Comparison of ENCODE assay signal across 8 cellular contexts in the genomic region with DNA sequence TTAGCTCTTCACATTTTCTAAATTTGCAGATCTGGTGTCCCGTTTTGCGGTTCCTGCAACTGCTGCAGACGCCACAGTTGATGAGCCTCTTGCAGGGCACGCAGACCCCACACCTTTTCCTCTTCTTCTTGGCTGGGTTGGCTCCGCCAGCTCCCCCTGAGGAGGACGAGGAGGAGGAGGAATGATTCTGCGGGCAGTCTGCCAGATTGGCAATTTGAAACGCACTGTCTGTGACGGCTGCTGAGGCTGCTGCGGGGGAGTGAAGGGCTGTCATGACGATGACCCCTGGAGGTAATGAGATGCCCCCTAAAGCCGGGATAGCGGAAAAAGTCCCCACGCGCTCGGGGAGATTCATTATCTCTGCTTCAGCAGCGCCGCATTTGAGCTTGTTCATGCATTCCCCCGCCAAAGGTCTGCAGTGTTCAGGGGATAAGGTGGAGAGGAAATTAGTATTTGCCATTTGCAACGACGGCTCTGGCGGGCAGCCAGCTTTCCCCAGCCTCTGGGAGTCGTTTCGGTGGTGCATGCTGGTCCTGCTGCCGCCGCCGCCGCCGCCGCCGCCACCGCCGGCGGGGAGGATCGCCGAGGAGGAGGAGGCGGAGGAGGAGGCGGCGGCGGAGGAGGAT. TPM values are rescaled to one million over a fixed set of nuclear protein-coding genes. Genes with fewer than 3 reads are reported as not detected.
DNase-seq lines count a peak whose midpoint lies in the region; ATAC-seq lines count a peak whose summit lies in the region.

No MANE protein-coding gene starts in this region.

- peak overlapping the region; percentile 67 for H3K4me3 Mint-ChIP-seq in activated CD4-positive, alpha-beta memory T cell treated with anti-CD3 and anti-CD28 coated beads for 36 hours
- H3K4me3 Mint-ChIP-seq in effector memory CD8-positive, alpha-beta T cell: peak overlapping the region; percentile 83 to 85
- peak overlapping the region; percentile 86 for H3K4me3 Mint-ChIP-seq in memory B cell
- peak overlapping the region; percentile 73 for H3K4me3 Mint-ChIP-seq in stimulated activated memory B cell treated with anti-CD40 and anti-IgM and Interleukin-4, amounts not matched to agents 10 μg/mL and 1 μg/mL and 100 μg/mL, for 72 hours

- H3K9me3 Mint-ChIP-seq in activated CD4-positive, alpha-beta memory T cell treated with anti-CD3 and anti-CD28 coated beads for 36 hours: no peaks in the 10 kb centered on the region
- peaks cover 0 to 2% of the 10 kb centered on the region in 2 donors for H3K9me3 Mint-ChIP-seq in effector memory CD8-positive, alpha-beta T cell
- no peaks in the 10 kb centered on the region for H3K9me3 Mint-ChIP-seq in memory B cell
- H3K9me3 Mint-ChIP-seq in stimulated activated memory B cell treated with anti-CD40 and anti-IgM and Interleukin-4, amounts not matched to agents 10 μg/mL and 1 μg/mL and 100 μg/mL, for 72 hours: no peaks in the 10 kb centered on the region

- H3K27ac Mint-ChIP-seq in activated CD4-positive, alpha-beta memory T cell treated with anti-CD3 and anti-CD28 coated beads for 36 hours: no peak overlapping the region
- peak overlapping the region; percentile 64 to 84 for H3K27ac Mint-ChIP-seq in effector memory CD8-positive, alpha-beta T cell
- no peak overlapping the region for H3K27ac Mint-ChIP-seq in memory B cell
- H3K27ac Mint-ChIP-seq in stimulated activated memory B cell treated with anti-CD40 and anti-IgM and Interleukin-4, amounts not matched to agents 10 μg/mL and 1 μg/mL and 100 μg/mL, for 72 hours: peak overlapping the region; percentile 38

- peaks cover 41% of the 10 kb centered on the region for H3K4me1 Mint-ChIP-seq in activated CD4-positive, alpha-beta memory T cell treated with anti-CD3 and anti-CD28 coated beads for 36 hours (ENCODE audit: low read depth)
- H3K4me1 Mint-ChIP-seq in effector memory CD8-positive, alpha-beta T cell (ENCODE audit: low read depth in 2 of 2): peaks cover 25 to 34% of the 10 kb centered on the region in 2 donors
- H3K4me1 Mint-ChIP-seq in memory B cell: peaks cover 17% of the 10 kb centered on the region
- H3K4me1 Mint-ChIP-seq in stimulated activated memory B cell treated with anti-CD40 and anti-IgM and Interleukin-4, amounts not matched to agents 10 μg/mL and 1 μg/mL and 100 μg/mL, for 72 hours: peaks cover 51% of the 10 kb centered on the region

- intact Hi-C loops in activated CD4-positive, alpha-beta memory T cell treated with anti-CD3 and anti-CD28 coated beads for 36 hours (cut with micrococcal nuclease): loop anchor here (5.0 kb wide), 2 partner anchors 571 to 981 kb away; partner anchors contain the start of gene PPA2

- DNase-seq in AG20443 (ENCODE audit: low spot score): peak; percentile 53
- DNase-seq in NCI-H524 (lab: John Stamatoyannopoulos, UW): peak; percentile 51 to 65
- peak; percentile 51 for DNase-seq in activated CD4-positive, alpha-beta memory T cell treated with anti-CD3 and anti-CD28 coated beads for 36 hours
- peak; percentile 27 to 60 (median 44) for DNase-seq in effector memory CD8-positive, alpha-beta T cell
- peak; percentile 11 to 16 for DNase-seq in memory B cell (ENCODE audit: low spot score in 2 of 2)

- H3K27me3 Mint-ChIP-seq in activated CD4-positive, alpha-beta memory T cell treated with anti-CD3 and anti-CD28 coated beads for 36 hours: peaks cover 52% of the 10 kb centered on the region
- H3K27me3 Mint-ChIP-seq in effector memory CD8-positive, alpha-beta T cell: peaks cover 10 to 15% of the 10 kb centered on the region in 2 donors
- H3K27me3 Mint-ChIP-seq in memory B cell: peaks cover 17% of the 10 kb centered on the region
- peaks cover 49% of the 10 kb centered on the region for H3K27me3 Mint-ChIP-seq in stimulated activated memory B cell treated with anti-CD40 and anti-IgM and Interleukin-4, amounts not matched to agents 10 μg/mL and 1 μg/mL and 100 μg/mL, for 72 hours

- no peaks in the 10 kb centered on the region for H3K36me3 Mint-ChIP-seq in activated CD4-positive, alpha-beta memory T cell treated with anti-CD3 and anti-CD28 coated beads for 36 hours
- peaks cover 19% of the 10 kb centered on the region for H3K36me3 Mint-ChIP-seq in effector memory CD8-positive, alpha-beta T cell (ENCODE audit: insufficient read depth)
- H3K36me3 Mint-ChIP-seq in memory B cell: no peaks in the 10 kb centered on the region
- no peaks in the 10 kb centered on the region for H3K36me3 Mint-ChIP-seq in stimulated activated memory B cell treated with anti-CD40 and anti-IgM and Interleukin-4, amounts not matched to agents 10 μg/mL and 1 μg/mL and 100 μg/mL, for 72 hours

- CTCF ChIA-PET in activated CD4-positive, alpha-beta memory T cell treated with anti-CD3 and anti-CD28 coated beads for 36 hours (lab: Charles Lee): interaction anchor here (0.8 kb wide), 1 partner anchor 11 kb away, joined by 4 read pairs; no protein-coding TSS in a partner anchor

- POLR2A ChIA-PET in activated CD4-positive, alpha-beta memory T cell treated with anti-CD3 and anti-CD28 coated beads for 36 hours (lab: Charles Lee): no interaction called here

- ATAC-seq in GM19328 (IDR thresholded peaks at IDR 0.05; ENCODE audit: unreplicated experiment): peak; percentile 27
- peak; percentile 4 for ATAC-seq in HG03378 (IDR thresholded peaks at IDR 0.05; ENCODE audit: unreplicated experiment)
- peak; percentile 65 for ATAC-seq in effector memory CD8-positive, alpha-beta T cell (replicated peaks)
- ATAC-seq in memory B cell (ENCODE audit: low read depth): peak; percentile 53
- ATAC-seq in stimulated activated memory B cell treated with anti-CD40 and anti-IgM and Interleukin-4, amounts not matched to agents 10 μg/mL and 1 μg/mL and 100 μg/mL, for 72 hours: peak; percentile 50

RNA-seq across cellular contexts. Expression of gene CXXC4, which starts 3.8 kb away (rescaled TPM):
- total RNA-seq in activated CD4-positive, alpha-beta memory T cell treated with anti-CD3 and anti-CD28 coated beads for 36 hours: not detected

Comparison
In these comparisons a context has a peak if more than half of its experiments do, and no peak if none do; other contexts are left out.
1. Peak in every context shown above with its lines: DNase-seq and ATAC-seq.
2. ATAC-seq: peak in every context shown above with its lines; median percentile 65 in effector memory CD8-positive, alpha-beta T cell; 53 in memory B cell; 50 in stimulated activated memory B cell treated with anti-CD40 and anti-IgM and Interleukin-4, amounts not matched to agents 10 μg/mL and 1 μg/mL and 100 μg/mL, for 72 hours; 27 in GM19328; 4 in HG03378.
3. H3K27ac Mint-ChIP-seq: peak in effector memory CD8-positive, alpha-beta T cell (2 of 2) and stimulated activated memory B cell treated with anti-CD40 and anti-IgM and Interleukin-4, amounts not matched to agents 10 μg/mL and 1 μg/mL and 100 μg/mL, for 72 hours (single experiment); none in activated CD4-positive, alpha-beta memory T cell treated with anti-CD3 and anti-CD28 coated beads for 36 hours (single experiment) and memory B cell (single experiment).